9 cellular contexts compared by ENCODE assay signal in genomic region chr7:97179454-97180104, GRCh38.
DNase-seq lines count a peak whose midpoint lies in the region; ATAC-seq and TF ChIP-seq lines count a peak whose summit lies in the region.
"Had no signal": no experiment of that assay in that cellular context is flagged by ENCODE, and none has a peak within 500 bp of the region (broad histone marks: within the 10 kb centered on the region; RNA-seq: fewer than 3 reads in every experiment).

No MANE protein-coding gene starts in this region.

- peak; percentile 64 for ATAC-seq in GM21381 (IDR thresholded peaks at IDR 0.05; ENCODE audit: unreplicated experiment)

- no peaks in the 10 kb centered on the region for H3K9me3 ChIP-seq in spleen

- WGBS in spleen, 5 donors: 3 to 16% (median 9%) methylated on average over 2 of the region's 2 CpGs

- no peak for TF ChIP-seq POLR2A in spleen (IDR thresholded peaks at IDR 0.05)

- H3K4me3 ChIP-seq in spleen: no peak overlapping the region

- peak in 10 of 11 experiments; percentile 18 to 85 (median 70) for TF ChIP-seq CTCF in spleen (IDR thresholded peaks at IDR 0.05 in 8 of 11, conservative IDR thresholded peaks at IDR 0.05 in 3 of 11)

- intact Hi-C loops in spleen (cut with DNase I; ENCODE audit: low total_unique reads): loop anchor here (5.0 kb wide), 1 partner anchor 77 kb away; no protein-coding TSS in a partner anchor

- peaks cover 0 to 20% (median 3%) of the 10 kb centered on the region in 6 donors for H3K36me3 ChIP-seq in spleen

- peaks cover 0 to 12% (median 5%) of the 10 kb centered on the region in 6 donors for H3K4me1 ChIP-seq in spleen

- no peaks in the 10 kb centered on the region for H3K27me3 ChIP-seq in spleen (replicated peaks in 1 of 7)

- no peak overlapping the region for H3K27ac ChIP-seq in spleen

- DNase-seq in DMS53 treated with DMSO at 0.1 percent for 48 hours (lab: John Stamatoyannopoulos, UW; ENCODE audit: unreplicated experiment) (peak; percentile 45), LHCN-M2 (ENCODE audit: low read depth) (peak; percentile 68), SHP77 (lab: John Stamatoyannopoulos, UW) (peak; percentile 34 to 37), astrocyte of the hippocampus (ENCODE audit: low read depth, low spot score) (peak; percentile 79), hypothalamus (lab: John Stamatoyannopoulos, UW) (peak in 28 of 51 donors; percentile 0 to 48 (median 10)), spleen (no peak), occipital lobe (lab: John Stamatoyannopoulos, UW) (no peak)
- DNase-seq: activated naive CD8-positive, alpha-beta T cell treated with anti-CD3 and anti-CD28 coated beads, Interleukin-2, amount 10 ng/mL, durations not matched to agents 7 days and 5 days had no signal

Comparison
In these comparisons a context has a peak if more than half of its experiments do, and no peak if none do; other contexts are left out.
1. DNase-seq: peak in DMS53 treated with DMSO at 0.1 percent for 48 hours (single experiment), LHCN-M2 (single experiment), SHP77 (2 of 2), astrocyte of the hippocampus (single experiment) and hypothalamus (28 of 51); none in spleen (single experiment) and occipital lobe (single experiment).